ENCODE assay signal across 13 cellular contexts in the genomic region with DNA sequence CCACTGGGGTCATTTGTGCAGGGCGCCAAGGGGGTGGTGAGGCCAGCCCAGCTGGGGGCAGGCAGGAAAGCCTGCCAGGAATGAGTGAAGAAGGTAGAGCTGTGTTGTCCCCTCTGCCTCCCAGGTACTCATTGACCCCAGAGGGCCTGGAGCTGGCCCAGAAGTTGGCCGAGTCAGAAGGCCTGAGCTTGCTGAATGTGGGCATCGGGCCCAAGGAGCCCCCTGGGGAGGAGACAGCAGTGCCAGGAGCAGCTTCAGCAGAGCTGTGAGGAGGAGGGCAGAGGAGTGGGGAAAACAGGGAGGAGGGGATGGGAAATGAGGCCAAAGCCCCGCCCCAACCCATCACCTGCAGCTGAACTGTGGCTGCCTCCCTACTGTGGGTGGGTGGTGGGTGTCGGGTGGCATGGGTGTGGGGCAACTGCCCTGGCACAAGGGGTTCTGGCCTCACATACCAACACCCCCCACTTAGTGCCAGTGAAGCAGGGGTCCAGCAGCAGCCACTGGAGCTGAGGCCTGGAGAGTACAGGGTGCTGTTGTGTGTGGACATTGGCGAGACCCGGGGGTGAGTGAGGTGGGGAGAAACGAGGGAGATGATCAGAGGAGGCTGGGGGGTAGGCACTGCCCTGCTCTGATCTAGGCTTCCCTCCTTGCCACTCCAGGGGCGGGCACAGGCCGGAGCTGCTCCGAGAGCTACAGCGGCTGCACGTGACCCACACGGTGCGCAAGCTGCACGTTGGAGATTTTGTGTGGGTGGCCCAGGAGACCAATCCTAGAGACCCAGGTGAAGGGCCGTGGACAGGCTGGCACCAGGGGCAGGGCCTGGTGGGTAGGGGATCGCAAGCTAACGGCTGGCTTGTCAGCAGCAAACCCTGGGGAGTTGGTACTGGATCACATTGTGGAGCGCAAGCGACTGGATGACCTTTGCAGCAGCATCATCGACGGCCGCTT. TPM values are rescaled to one million over a fixed set of nuclear protein-coding genes. Genes with fewer than 3 reads are reported as not detected.
DNase-seq lines count a peak whose midpoint lies in the region; ATAC-seq, FAIRE-seq and TF ChIP-seq lines count a peak whose summit lies in the region.
"Had no signal": no experiment of that assay in that cellular context is flagged by ENCODE, and none has a peak within 500 bp of the region (broad histone marks: within the 10 kb centered on the region; RNA-seq: fewer than 3 reads in every experiment).

No MANE protein-coding gene starts in this region.

- dilution Hi-C loops in mammary epithelial cell (cut with HindIII; ENCODE audit: low sequenced_read_pairs), result loop anchor here (5.0 kb wide), 3 partner anchors 34 to 231 kb away; no protein-coding TSS in a partner anchor

- CTCF ChIA-PET in MCF 10A (lab: Yijun Ruan, JAX), result interaction anchor here (0.6 to 1.0 kb wide), 6 partner anchors 11 to 424 kb away, joined by 3 to 5 read pairs (median 3); no protein-coding TSS in a partner anchor
- CTCF ChIA-PET in mammary epithelial cell (lab: Charles Lee; ENCODE audit: low non-redundant PET), result no interaction called here
- CTCF ChIA-PET in HepG2 (lab: Yijun Ruan, JAX; ENCODE audit: low intra/inter-chr PET ratio, low total read pairs), result no interaction called here

- peaks cover 28% of the 10 kb centered on the region for H3K4me1 Mint-ChIP-seq in MCF 10A (ENCODE audit: insufficient read depth, unreplicated experiment)
- peaks cover 10% of the 10 kb centered on the region for H3K4me1 Mint-ChIP-seq in activated T-helper 17 cell treated with anti-CD3 and anti-CD28 coated beads, Interleukin-2, amount 50 U/mL, for 72 hours
- peaks cover 21% of the 10 kb centered on the region for H3K4me1 Mint-ChIP-seq in type B pancreatic cell (ENCODE audit: unreplicated experiment)

- POLR2A ChIA-PET in MCF 10A (lab: Yijun Ruan, JAX) (interaction anchor here (0.7 kb wide), 1 partner anchor 99 kb away, joined by 3 read pairs; a partner anchor contains a TSS), HepG2 (lab: Yijun Ruan, JAX) (interaction anchor here (0.6 kb wide), 1 partner anchor 25 kb away, joined by 5 read pairs; a partner anchor contains a TSS)

- peaks cover 38% of the 10 kb centered on the region for H3K36me3 Mint-ChIP-seq in MCF 10A (ENCODE audit: insufficient read depth, unreplicated experiment)
- peaks cover 73% of the 10 kb centered on the region for H3K36me3 Mint-ChIP-seq in activated T-helper 17 cell treated with anti-CD3 and anti-CD28 coated beads, Interleukin-2, amount 50 U/mL, for 72 hours (ENCODE audit: low read depth)
- H3K36me3 Mint-ChIP-seq in type B pancreatic cell, result peaks cover 4% of the 10 kb centered on the region

- H2AFZ ChIP-seq in mammary epithelial cell (ENCODE audit: low read depth, low read length), result no peak overlapping the region
- H2AFZ ChIP-seq in HepG2 (ENCODE audit: low read length), result no peak overlapping the region

- TF ChIP-seq CTCF in MCF 10A (IDR thresholded peaks at IDR 0.05; ENCODE audit: unreplicated experiment), result no peak
- TF ChIP-seq CTCF in mammary epithelial cell (conservative IDR thresholded peaks at IDR 0.05 in 1 of 2, IDR thresholded peaks at IDR 0.05 in 1 of 2; ENCODE audit: extremely low read depth in 1 of 2, insufficient read depth in 1 of 2, low read depth in 1 of 2, low read length in 2 of 2), result no peak
- TF ChIP-seq CTCF in HepG2 (CRISPR knock-in tag; IDR thresholded peaks at IDR 0.05), result no peak
- no peak for TF ChIP-seq CTCF in type B pancreatic cell (conservative IDR thresholded peaks at IDR 0.05)

- no peak overlapping the region for H3K4me3 ChIP-seq in mammary epithelial cell (replicated peaks in 1 of 3; ENCODE audit: insufficient read depth in 1 of 3, low read depth in 2 of 3, low read length in 3 of 3)
- no peak overlapping the region for H3K4me3 ChIP-seq in HepG2 (replicated peaks in 1 of 3; ENCODE audit: insufficient read depth in 1 of 3, low read depth in 2 of 3, low read length in 3 of 3)

- intact Hi-C loops in MCF 10A (cut with micrococcal nuclease), result no loop called here
- intact Hi-C loops in mammary epithelial cell (cut with micrococcal nuclease), result no loop called here
- intact Hi-C loops in HepG2 (cut with micrococcal nuclease; ENCODE audit: unreplicated experiment), result no loop called here

- no peaks in the 10 kb centered on the region for H4K20me1 ChIP-seq in mammary epithelial cell (ENCODE audit: insufficient read depth, low read length)
- H4K20me1 ChIP-seq in HepG2 (ENCODE audit: insufficient read depth, low read length), result no peaks in the 10 kb centered on the region

- TF ChIP-seq POLR2A in HepG2 (IDR thresholded peaks at IDR 0.05; ENCODE audit: insufficient read depth in 1 of 2, low read depth in 2 of 2, low read length in 2 of 2), result no peak

- H3K27me3 Mint-ChIP-seq in MCF 10A (ENCODE audit: insufficient read depth, unreplicated experiment), result no peaks in the 10 kb centered on the region
- no peaks in the 10 kb centered on the region for H3K27me3 Mint-ChIP-seq in activated T-helper 17 cell treated with anti-CD3 and anti-CD28 coated beads, Interleukin-2, amount 50 U/mL, for 72 hours
- no peaks in the 10 kb centered on the region for H3K27me3 Mint-ChIP-seq in type B pancreatic cell

- H3K27me3 ChIP-seq in mammary epithelial cell (ENCODE audit: insufficient read depth, low read length) (no peaks in the 10 kb centered on the region), HepG2 (ENCODE audit: control insufficient read depth in 1 of 2, insufficient read depth in 2 of 2, low read length in 2 of 2) (no peaks in the 10 kb centered on the region; a peak in 1 of 5 replicates)
- H3K27me3 ChIP-seq: BE2C, brain microvascular endothelial cell had no signal

- H3K36me3 ChIP-seq in mammary epithelial cell (ENCODE audit: insufficient read depth, low read length) (peaks cover 11% of the 10 kb centered on the region), HepG2 (replicated peaks in 1 of 2; ENCODE audit: control insufficient read depth in 1 of 2, insufficient read depth in 2 of 2, low read length in 2 of 2) (peaks cover 14 to 45% of the 10 kb centered on the region in 2 experiments; a peak in 4 of 5 replicates)

- H3K4me1 ChIP-seq in mammary epithelial cell (ENCODE audit: insufficient read depth, low read length), result peaks cover 22% of the 10 kb centered on the region
- H3K4me1 ChIP-seq in HepG2 (ENCODE audit: insufficient read depth, low read length), result peaks cover 28% of the 10 kb centered on the region
- H3K4me1 ChIP-seq: BE2C had no signal

- H3K9me3 ChIP-seq in mammary epithelial cell (replicated peaks; ENCODE audit: insufficient read depth, low read length), result no peaks in the 10 kb centered on the region
- H3K9me3 ChIP-seq in HepG2 (ENCODE audit: low read length), result no peaks in the 10 kb centered on the region
- H3K9me3 ChIP-seq: BE2C had no signal

- BruUV-seq in MCF 10A (replicated peaks; lab: Mats Ljungman, UMichigan) (no TSS peak), mammary epithelial cell (replicated peaks; lab: Mats Ljungman, UMichigan) (no TSS peak), HepG2 (replicated peaks; lab: Mats Ljungman, UMichigan) (no TSS peak)

- H3K9ac ChIP-seq in mammary epithelial cell (ENCODE audit: insufficient read depth, low read length), result no peak overlapping the region
- H3K9ac ChIP-seq in HepG2 (ENCODE audit: insufficient read depth, low read depth, low read length), result no peak overlapping the region

- in situ Hi-C loops in mammary epithelial cell (cut with MboI; ENCODE audit: low sequenced_read_pairs in 2 of 2), result no loop called here
- in situ Hi-C loops in HepG2 (cut with HindIII; ENCODE audit: extremely low pct_ligation_motif_present, low pct_unique_long_range_greater_than_20kb), result no loop called here

- H3K79me2 ChIP-seq in mammary epithelial cell (ENCODE audit: insufficient read depth, low read length) (peaks cover 50% of the 10 kb centered on the region), HepG2 (ENCODE audit: insufficient read depth, low read length) (peaks cover 10% of the 10 kb centered on the region)

- DNase-seq in MCF 10A (ENCODE audit: unreplicated experiment), result no peak
- no peak for DNase-seq in mammary epithelial cell
- DNase-seq in HepG2 (ENCODE audit: low spot score), result no peak
- DNase-seq in type B pancreatic cell (ENCODE audit: extremely low spot score, unreplicated experiment), result no peak
- DNase-seq in activated gamma-delta T cell treated with Interleukin-2 at 50 U/mL for 16 hours, result no peak
- DNase-seq in GOT3 (lab: John Stamatoyannopoulos, UW), result no peak
- DNase-seq: activated CD4-positive, CD25-positive, alpha-beta regulatory T cell; BE2C; brain microvascular endothelial cell; GF-D8; stimulated activated naive CD4-positive, alpha-beta T cell treated with Interleukin-2 at 50 U/mL for 16 hours had no signal

- TF ChIP-seq EP300 in HepG2 (IDR thresholded peaks at IDR 0.05; ENCODE audit: low read depth in 2 of 2, low read length in 2 of 2) (no peak), HepG2 (CRISPR knock-in tag; IDR thresholded peaks at IDR 0.05; ENCODE audit: borderline replicate concordance) (no peak)

- FAIRE-seq in HepG2 (lab: Jason Lieb, UNC), result no peak

- H3K4me3 Mint-ChIP-seq in MCF 10A (ENCODE audit: unreplicated experiment), result peak overlapping the region; percentile 35
- peak overlapping the region; percentile 89 for H3K4me3 Mint-ChIP-seq in activated T-helper 17 cell treated with anti-CD3 and anti-CD28 coated beads, Interleukin-2, amount 50 U/mL, for 72 hours
- peak overlapping the region; percentile 68 for H3K4me3 Mint-ChIP-seq in type B pancreatic cell

- no peak overlapping the region for H3K4me2 ChIP-seq in mammary epithelial cell (ENCODE audit: insufficient read depth, low read depth, low read length)
- H3K4me2 ChIP-seq in HepG2 (ENCODE audit: low read depth, low read length), result no peak overlapping the region

- H3K27ac ChIP-seq in mammary epithelial cell (ENCODE audit: insufficient read depth, low read depth, low read length), result no peak overlapping the region
- H3K27ac ChIP-seq in HepG2 (ENCODE audit: extremely low read length, insufficient read depth, low read length), result no peak overlapping the region
- H3K27ac ChIP-seq: brain microvascular endothelial cell had no signal

- H3K27ac Mint-ChIP-seq in MCF 10A (ENCODE audit: low read depth, unreplicated experiment) (peak overlapping the region; percentile 8), type B pancreatic cell (peak overlapping the region; percentile 71)
- H3K27ac Mint-ChIP-seq in activated T-helper 17 cell treated with anti-CD3 and anti-CD28 coated beads, Interleukin-2, amount 50 U/mL, for 72 hours, result peak overlapping the region; percentile 78

- ATAC-seq in activated T-helper 17 cell treated with anti-CD3 and anti-CD28 coated beads, Interleukin-2, amount 50 U/mL, for 72 hours (replicated peaks), result no peak
- ATAC-seq in HepG2, result no peak
- ATAC-seq in HG03457 (IDR thresholded peaks at IDR 0.05; ENCODE audit: unreplicated experiment), result no peak

- WGBS in mammary epithelial cell (ENCODE audit: low coverage, missing lambda C conversion rate), result 79% methylated on average over 21 of the region's 24 CpGs
- 96% methylated on average over 13 of the region's 24 CpGs for WGBS in HepG2 (ENCODE audit: low lambda C conversion rate)

- TF ChIP-seq RAD21 in HepG2 (CRISPR knock-in tag; IDR thresholded peaks at IDR 0.05), result no peak

- H3K9me3 Mint-ChIP-seq in MCF 10A (ENCODE audit: unreplicated experiment) (no peaks in the 10 kb centered on the region), type B pancreatic cell (no peaks in the 10 kb centered on the region)
- no peaks in the 10 kb centered on the region for H3K9me3 Mint-ChIP-seq in activated T-helper 17 cell treated with anti-CD3 and anti-CD28 coated beads, Interleukin-2, amount 50 U/mL, for 72 hours

RNA-seq across cellular contexts. Expression of a gene that starts 3.0 kb away (rescaled TPM):
- total RNA-seq in MCF 10A (2022) (59.0 and 77.6 TPM in 2 replicates), mammary epithelial cell (10 to 100 TPM; 53.8 to 72.7 TPM), HepG2 (2016; rRNA removed; fragmentation: Illumina TruSeq; extraction: Trizol) (13.2 and 25.6 TPM in 2 replicates), type B pancreatic cell (ENCODE audit: low replicate concordance) (67.9 and 72.4 TPM in 2 replicates)
- polyA plus RNA-seq in mammary epithelial cell (28.1 TPM), HepG2 (2011; rRNA removed) (30.2 and 43.6 TPM in 2 replicates)
- polyA minus RNA-seq in mammary epithelial cell, result 34.7 TPM
- 10 to 100 TPM; 65.2 to 77.2 TPM for total RNA-seq in activated T-helper 17 cell treated with anti-CD3 and anti-CD28 coated beads, Interleukin-2, amount 50 U/mL, for 72 hours
- total RNA-seq in HepG2 (2016; cell fraction: cytosol; rRNA removed; fragmentation: Illumina TruSeq; extraction: Trizol; ENCODE audit: low read depth), result 9.1 and 9.8 TPM in 2 replicates
- 10.0 and 23.4 TPM in 2 replicates for total RNA-seq in HepG2 (2016; cell fraction: insoluble cytoplasmic fraction; rRNA removed; fragmentation: Illumina TruSeq; extraction: Trizol)
- total RNA-seq in HepG2 (2016; cell fraction: membrane; rRNA removed; fragmentation: Illumina TruSeq; extraction: Trizol), result 9.8 and 11.9 TPM in 2 replicates
- total RNA-seq in HepG2 (2016; cell fraction: nucleus; rRNA removed; fragmentation: Illumina TruSeq; extraction: Trizol), result 33.1 and 33.6 TPM in 2 replicates
- polyA plus RNA-seq in HepG2 (2011; cell fraction: cytosol; rRNA removed), result 9.6 and 15.1 TPM in 2 replicates
- polyA plus RNA-seq in HepG2 (2011; cell fraction: nucleus; rRNA removed), result 256 and 293 TPM in 2 replicates
- polyA plus RNA-seq in HepG2 (2012), result 17.9 and 34.3 TPM in 2 replicates
- 5.3 and 7.5 TPM in 2 replicates for polyA plus RNA-seq in HepG2 (2016; cell fraction: cytosol; fragmentation: Illumina TruSeq; extraction: Trizol; ENCODE audit: low read depth)
- 10.0 and 14.2 TPM in 2 replicates for polyA plus RNA-seq in HepG2 (2016; cell fraction: insoluble cytoplasmic fraction; fragmentation: Illumina TruSeq; extraction: Trizol; ENCODE audit: low read depth)
- polyA plus RNA-seq in HepG2 (2016; cell fraction: membrane; fragmentation: Illumina TruSeq; extraction: Trizol; ENCODE audit: low read depth), result 9.0 and 9.4 TPM in 2 replicates
- 70.1 TPM in 2 replicates for polyA plus RNA-seq in HepG2 (2016; cell fraction: nucleus; fragmentation: Illumina TruSeq; extraction: Trizol; ENCODE audit: insufficient read depth, low read depth)
- 21.4 and 58.7 TPM in 2 replicates for polyA minus RNA-seq in HepG2 (2011; rRNA and poly(A)+ RNA removed; ENCODE audit: low replicate concordance)
- 5.5 and 5.8 TPM in 2 replicates for polyA minus RNA-seq in HepG2 (2011; cell fraction: cytosol; rRNA and poly(A)+ RNA removed)
- 60.9 and 66.5 TPM in 2 replicates for polyA minus RNA-seq in HepG2 (2011; cell fraction: nucleus; rRNA and poly(A)+ RNA removed)

RNA-seq across cellular contexts. Expression of a gene that starts 5.2 kb away (rescaled TPM):
- total RNA-seq in MCF 10A (2022) (589 and 611 TPM in 2 replicates), mammary epithelial cell (1,000 to 10,000 TPM in 1 of 2 donors, 100 to 1,000 TPM in 1; 768 to 1,348 TPM), HepG2 (2016; rRNA removed; fragmentation: Illumina TruSeq; extraction: Trizol) (383 and 458 TPM in 2 replicates), type B pancreatic cell (ENCODE audit: low replicate concordance) (947 and 981 TPM in 2 replicates)
- polyA plus RNA-seq in mammary epithelial cell (1,980 TPM), HepG2 (2011; rRNA removed) (347 and 379 TPM in 2 replicates)
- polyA minus RNA-seq in mammary epithelial cell, result 2,514 TPM
- 1,000 to 10,000 TPM in 1 of 2 donors, 100 to 1,000 TPM in 1; 682 to 1,566 TPM for total RNA-seq in activated T-helper 17 cell treated with anti-CD3 and anti-CD28 coated beads, Interleukin-2, amount 50 U/mL, for 72 hours
- 49.6 and 56.4 TPM in 2 replicates for total RNA-seq in HepG2 (2016; cell fraction: cytosol; rRNA removed; fragmentation: Illumina TruSeq; extraction: Trizol; ENCODE audit: low read depth)
- total RNA-seq in HepG2 (2016; cell fraction: insoluble cytoplasmic fraction; rRNA removed; fragmentation: Illumina TruSeq; extraction: Trizol), result 365 and 431 TPM in 2 replicates
- 92.4 and 99.4 TPM in 2 replicates for total RNA-seq in HepG2 (2016; cell fraction: membrane; rRNA removed; fragmentation: Illumina TruSeq; extraction: Trizol)
- total RNA-seq in HepG2 (2016; cell fraction: nucleus; rRNA removed; fragmentation: Illumina TruSeq; extraction: Trizol), result 154 and 171 TPM in 2 replicates
- 649 and 884 TPM in 2 replicates for polyA plus RNA-seq in HepG2 (2011; cell fraction: cytosol; rRNA removed)
- 218 and 244 TPM in 2 replicates for polyA plus RNA-seq in HepG2 (2011; cell fraction: nucleus; rRNA removed)
- polyA plus RNA-seq in HepG2 (2012), result 289 and 295 TPM in 2 replicates
- 112 and 116 TPM in 2 replicates for polyA plus RNA-seq in HepG2 (2016; cell fraction: cytosol; fragmentation: Illumina TruSeq; extraction: Trizol; ENCODE audit: low read depth)
- 879 and 1,116 TPM in 2 replicates for polyA plus RNA-seq in HepG2 (2016; cell fraction: insoluble cytoplasmic fraction; fragmentation: Illumina TruSeq; extraction: Trizol; ENCODE audit: low read depth)
- 173 and 178 TPM in 2 replicates for polyA plus RNA-seq in HepG2 (2016; cell fraction: membrane; fragmentation: Illumina TruSeq; extraction: Trizol; ENCODE audit: low read depth)
- 427 and 437 TPM in 2 replicates for polyA plus RNA-seq in HepG2 (2016; cell fraction: nucleus; fragmentation: Illumina TruSeq; extraction: Trizol; ENCODE audit: insufficient read depth, low read depth)
- 360 and 1,083 TPM in 2 replicates for polyA minus RNA-seq in HepG2 (2011; rRNA and poly(A)+ RNA removed; ENCODE audit: low replicate concordance)
- polyA minus RNA-seq in HepG2 (2011; cell fraction: cytosol; rRNA and poly(A)+ RNA removed), result 284 and 320 TPM in 2 replicates
- polyA minus RNA-seq in HepG2 (2011; cell fraction: nucleus; rRNA and poly(A)+ RNA removed), result 153 and 218 TPM in 2 replicates

RNA-seq across cellular contexts. Expression of a gene that starts 9.4 kb away (rescaled TPM):
- 2.4 and 3.3 TPM in 2 replicates for total RNA-seq in MCF 10A (2022)
- total RNA-seq in mammary epithelial cell, result 10 to 100 TPM in 1 of 2 donors, 1 to 10 TPM in 1; 7.5 to 10.7 TPM
- 2.4 TPM for polyA plus RNA-seq in mammary epithelial cell
- polyA minus RNA-seq in mammary epithelial cell, result not detected
- 10 to 100 TPM; 11.5 to 76.3 TPM for total RNA-seq in activated T-helper 17 cell treated with anti-CD3 and anti-CD28 coated beads, Interleukin-2, amount 50 U/mL, for 72 hours
- 3.7 and 7.4 TPM in 2 replicates for total RNA-seq in HepG2 (2016; rRNA removed; fragmentation: Illumina TruSeq; extraction: Trizol)
- total RNA-seq in HepG2 (2016; cell fraction: cytosol; rRNA removed; fragmentation: Illumina TruSeq; extraction: Trizol; ENCODE audit: low read depth), result 15.2 and 15.7 TPM in 2 replicates
- total RNA-seq in HepG2 (2016; cell fraction: insoluble cytoplasmic fraction; rRNA removed; fragmentation: Illumina TruSeq; extraction: Trizol), result 3.7 and 8.2 TPM in 2 replicates
- 12.4 and 16.0 TPM in 2 replicates for total RNA-seq in HepG2 (2016; cell fraction: membrane; rRNA removed; fragmentation: Illumina TruSeq; extraction: Trizol)
- 7.8 and 14.5 TPM in 2 replicates for total RNA-seq in HepG2 (2016; cell fraction: nucleus; rRNA removed; fragmentation: Illumina TruSeq; extraction: Trizol)
- polyA plus RNA-seq in HepG2 (2011; rRNA removed), result 29.7 and 34.3 TPM in 2 replicates
- 17.6 and 22.8 TPM in 2 replicates for polyA plus RNA-seq in HepG2 (2011; cell fraction: cytosol; rRNA removed)
- polyA plus RNA-seq in HepG2 (2011; cell fraction: nucleus; rRNA removed), result 150 and 216 TPM in 2 replicates
- polyA plus RNA-seq in HepG2 (2012), result 12.1 and 14.4 TPM in 2 replicates
- polyA plus RNA-seq in HepG2 (2016; cell fraction: cytosol; fragmentation: Illumina TruSeq; extraction: Trizol; ENCODE audit: low read depth), result 19.2 and 19.9 TPM in 2 replicates
- polyA plus RNA-seq in HepG2 (2016; cell fraction: insoluble cytoplasmic fraction; fragmentation: Illumina TruSeq; extraction: Trizol; ENCODE audit: low read depth), result 5.8 and 5.9 TPM in 2 replicates
- polyA plus RNA-seq in HepG2 (2016; cell fraction: membrane; fragmentation: Illumina TruSeq; extraction: Trizol; ENCODE audit: low read depth), result 18.0 and 19.9 TPM in 2 replicates
- polyA plus RNA-seq in HepG2 (2016; cell fraction: nucleus; fragmentation: Illumina TruSeq; extraction: Trizol; ENCODE audit: insufficient read depth, low read depth), result 20.2 and 23.5 TPM in 2 replicates
- 2.1 and 18.1 TPM in 2 replicates for polyA minus RNA-seq in HepG2 (2011; rRNA and poly(A)+ RNA removed; ENCODE audit: low replicate concordance)
- 4.1 and 4.8 TPM in 2 replicates for polyA minus RNA-seq in HepG2 (2011; cell fraction: cytosol; rRNA and poly(A)+ RNA removed)
- 14.5 and 17.7 TPM in 2 replicates for polyA minus RNA-seq in HepG2 (2011; cell fraction: nucleus; rRNA and poly(A)+ RNA removed)
- 5.5 and 24.5 TPM in 2 replicates for total RNA-seq in type B pancreatic cell (ENCODE audit: low replicate concordance)

RNA-seq across cellular contexts. Expression of a gene that starts 16.4 kb away (rescaled TPM):
- total RNA-seq in MCF 10A (2022), result not detected in 2 replicates
- not detected for total RNA-seq in mammary epithelial cell
- 0.11 TPM for polyA plus RNA-seq in mammary epithelial cell
- not detected for polyA minus RNA-seq in mammary epithelial cell
- total RNA-seq in activated T-helper 17 cell treated with anti-CD3 and anti-CD28 coated beads, Interleukin-2, amount 50 U/mL, for 72 hours, result 10 to 100 TPM in 1 of 2 donors, 1 to 10 TPM in 1; 5.4 to 23.6 TPM
- not detected in 2 replicates for total RNA-seq in HepG2 (2016; rRNA removed; fragmentation: Illumina TruSeq; extraction: Trizol)
- total RNA-seq in HepG2 (2016; cell fraction: cytosol; rRNA removed; fragmentation: Illumina TruSeq; extraction: Trizol; ENCODE audit: low read depth), result not detected in 2 replicates
- not detected in 2 replicates for total RNA-seq in HepG2 (2016; cell fraction: insoluble cytoplasmic fraction; rRNA removed; fragmentation: Illumina TruSeq; extraction: Trizol)
- not detected in 2 replicates for total RNA-seq in HepG2 (2016; cell fraction: membrane; rRNA removed; fragmentation: Illumina TruSeq; extraction: Trizol)
- not detected in 2 replicates for total RNA-seq in HepG2 (2016; cell fraction: nucleus; rRNA removed; fragmentation: Illumina TruSeq; extraction: Trizol)
- polyA plus RNA-seq in HepG2 (2011; rRNA removed), result 0.09 TPM in 1 of 2 replicates, not detected in the other
- polyA plus RNA-seq in HepG2 (2011; cell fraction: cytosol; rRNA removed), result not detected in 2 replicates
- 0.24 TPM in 1 of 2 replicates, not detected in the other for polyA plus RNA-seq in HepG2 (2011; cell fraction: nucleus; rRNA removed)
- 0.29 TPM in 1 of 2 replicates, not detected in the other for polyA plus RNA-seq in HepG2 (2012)
- polyA plus RNA-seq in HepG2 (2016; cell fraction: cytosol; fragmentation: Illumina TruSeq; extraction: Trizol; ENCODE audit: low read depth), result not detected in 2 replicates
- polyA plus RNA-seq in HepG2 (2016; cell fraction: insoluble cytoplasmic fraction; fragmentation: Illumina TruSeq; extraction: Trizol; ENCODE audit: low read depth), result not detected in 2 replicates
- not detected in 2 replicates for polyA plus RNA-seq in HepG2 (2016; cell fraction: membrane; fragmentation: Illumina TruSeq; extraction: Trizol; ENCODE audit: low read depth)
- polyA plus RNA-seq in HepG2 (2016; cell fraction: nucleus; fragmentation: Illumina TruSeq; extraction: Trizol; ENCODE audit: insufficient read depth, low read depth), result not detected in 2 replicates
- not detected in 2 replicates for polyA minus RNA-seq in HepG2 (2011; rRNA and poly(A)+ RNA removed; ENCODE audit: low replicate concordance)
- polyA minus RNA-seq in HepG2 (2011; cell fraction: cytosol; rRNA and poly(A)+ RNA removed), result not detected in 2 replicates
- polyA minus RNA-seq in HepG2 (2011; cell fraction: nucleus; rRNA and poly(A)+ RNA removed), result not detected in 2 replicates
- not detected in 2 replicates for total RNA-seq in type B pancreatic cell (ENCODE audit: low replicate concordance)

RNA-seq across cellular contexts. Expression of a gene that starts 25.1 kb away (rescaled TPM):
- total RNA-seq in MCF 10A (2022), result 79.8 and 80.8 TPM in 2 replicates
- total RNA-seq in mammary epithelial cell, result 100 to 1,000 TPM in 1 of 2 donors, 10 to 100 TPM in 1; 84.1 to 125 TPM
- polyA plus RNA-seq in mammary epithelial cell, result 78.7 TPM
- 123 TPM for polyA minus RNA-seq in mammary epithelial cell
- 100 to 1,000 TPM in 1 of 2 donors, 10 to 100 TPM in 1; 75.8 to 102 TPM for total RNA-seq in activated T-helper 17 cell treated with anti-CD3 and anti-CD28 coated beads, Interleukin-2, amount 50 U/mL, for 72 hours
- 62.1 and 66.0 TPM in 2 replicates for total RNA-seq in HepG2 (2016; rRNA removed; fragmentation: Illumina TruSeq; extraction: Trizol)
- total RNA-seq in HepG2 (2016; cell fraction: cytosol; rRNA removed; fragmentation: Illumina TruSeq; extraction: Trizol; ENCODE audit: low read depth), result 107 and 121 TPM in 2 replicates
- 58.2 and 62.9 TPM in 2 replicates for total RNA-seq in HepG2 (2016; cell fraction: insoluble cytoplasmic fraction; rRNA removed; fragmentation: Illumina TruSeq; extraction: Trizol)
- 102 and 112 TPM in 2 replicates for total RNA-seq in HepG2 (2016; cell fraction: membrane; rRNA removed; fragmentation: Illumina TruSeq; extraction: Trizol)
- total RNA-seq in HepG2 (2016; cell fraction: nucleus; rRNA removed; fragmentation: Illumina TruSeq; extraction: Trizol), result 30.9 and 31.6 TPM in 2 replicates
- polyA plus RNA-seq in HepG2 (2011; rRNA removed), result 42.9 and 55.3 TPM in 2 replicates
- polyA plus RNA-seq in HepG2 (2011; cell fraction: cytosol; rRNA removed), result 42.7 and 69.1 TPM in 2 replicates
- polyA plus RNA-seq in HepG2 (2011; cell fraction: nucleus; rRNA removed), result 93.3 and 102 TPM in 2 replicates
- 30.4 and 30.7 TPM in 2 replicates for polyA plus RNA-seq in HepG2 (2012)
- polyA plus RNA-seq in HepG2 (2016; cell fraction: cytosol; fragmentation: Illumina TruSeq; extraction: Trizol; ENCODE audit: low read depth), result 106 and 128 TPM in 2 replicates
- polyA plus RNA-seq in HepG2 (2016; cell fraction: insoluble cytoplasmic fraction; fragmentation: Illumina TruSeq; extraction: Trizol; ENCODE audit: low read depth), result 57.7 and 68.5 TPM in 2 replicates
- 104 and 109 TPM in 2 replicates for polyA plus RNA-seq in HepG2 (2016; cell fraction: membrane; fragmentation: Illumina TruSeq; extraction: Trizol; ENCODE audit: low read depth)
- 53.2 and 59.2 TPM in 2 replicates for polyA plus RNA-seq in HepG2 (2016; cell fraction: nucleus; fragmentation: Illumina TruSeq; extraction: Trizol; ENCODE audit: insufficient read depth, low read depth)
- polyA minus RNA-seq in HepG2 (2011; rRNA and poly(A)+ RNA removed; ENCODE audit: low replicate concordance), result 100 and 198 TPM in 2 replicates
- polyA minus RNA-seq in HepG2 (2011; cell fraction: cytosol; rRNA and poly(A)+ RNA removed), result 30.7 and 31.3 TPM in 2 replicates
- polyA minus RNA-seq in HepG2 (2011; cell fraction: nucleus; rRNA and poly(A)+ RNA removed), result 25.2 and 39.5 TPM in 2 replicates
- 50.9 and 74.7 TPM in 2 replicates for total RNA-seq in type B pancreatic cell (ENCODE audit: low replicate concordance)

Comparison
In these comparisons a context has a peak if more than half of its experiments do, and no peak if none do; other contexts are left out.
1. H3K27ac Mint-ChIP-seq: peak in every context shown above with its lines; median percentile 78 in activated T-helper 17 cell treated with anti-CD3 and anti-CD28 coated beads, Interleukin-2, amount 50 U/mL, for 72 hours; 71 in type B pancreatic cell; 8 in MCF 10A.
2. H3K4me3 Mint-ChIP-seq: peak in every context shown above with its lines; median percentile 89 in activated T-helper 17 cell treated with anti-CD3 and anti-CD28 coated beads, Interleukin-2, amount 50 U/mL, for 72 hours; 68 in type B pancreatic cell; 35 in MCF 10A.